ENCODE assay signal across 23 cellular contexts in the genomic region with DNA sequence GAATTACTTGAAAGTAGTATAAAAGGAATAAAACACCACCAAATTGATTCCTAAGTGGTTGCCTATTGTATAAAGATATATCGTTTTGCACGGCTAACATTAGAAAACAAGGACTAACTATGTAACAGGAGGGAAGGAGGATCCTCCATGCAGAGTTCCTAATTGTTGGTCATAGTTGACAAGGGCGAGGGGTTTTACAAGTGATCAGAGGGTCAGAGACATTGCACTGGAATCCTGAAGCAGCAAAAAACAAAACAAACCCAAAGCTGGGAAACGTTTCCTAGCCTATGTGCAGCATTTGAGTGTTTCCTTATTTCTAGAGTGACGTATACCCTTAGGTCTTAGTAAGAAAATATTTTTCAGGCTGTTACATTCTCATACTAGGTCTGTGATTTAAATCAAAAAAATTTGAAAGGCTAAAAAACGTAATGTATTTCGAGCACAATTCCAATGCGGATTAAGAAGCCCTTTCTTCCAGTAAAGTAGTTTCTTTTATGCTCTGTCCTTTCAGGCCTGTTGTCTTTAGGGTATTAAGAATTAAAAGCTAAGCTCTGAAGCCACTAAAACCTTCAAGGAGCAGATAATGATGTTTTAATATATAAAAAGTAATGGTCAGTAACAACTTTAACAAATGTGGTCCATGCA.
DNase-seq lines count a peak whose midpoint lies in the region; ATAC-seq and TF ChIP-seq lines count a peak whose summit lies in the region.
"Had no signal": no experiment of that assay in that cellular context is flagged by ENCODE, and none has a peak within 500 bp of the region (broad histone marks: within the 10 kb centered on the region; RNA-seq: fewer than 3 reads in every experiment).

No MANE protein-coding gene starts in this region.

- H3K4me3 Mint-ChIP-seq in endodermal cell = no peak overlapping the region
- H3K4me3 Mint-ChIP-seq: CD4-positive, alpha-beta T cell had no signal

- no peak overlapping the region for H3K27ac Mint-ChIP-seq in endodermal cell
- H3K27ac Mint-ChIP-seq: CD4-positive, alpha-beta T cell had no signal

- WGBS in endodermal cell (ENCODE audit: insufficient coverage in 1 of 2, insufficient read length in 1 of 2), 2 experiments = 66 to 73% methylated on average over 4 to 8 of the region's 8 CpGs
- WGBS in mammary epithelial cell (ENCODE audit: low coverage, missing lambda C conversion rate) = 53% methylated on average over 8 of the region's 8 CpGs

- no peak overlapping the region for H3K4me2 ChIP-seq in mammary epithelial cell (ENCODE audit: insufficient read depth, low read depth, low read length)
- H3K4me2 ChIP-seq: BLaER1 had no signal

- CTCF ChIA-PET in mammary epithelial cell (lab: Charles Lee; ENCODE audit: low non-redundant PET) = no interaction called here

- H3K27me3 ChIP-seq in WERI-Rb-1 (ENCODE audit: insufficient read depth, low read depth, severe bottlenecking) (no peaks in the 10 kb centered on the region), endodermal cell (ENCODE audit: control insufficient read depth, insufficient read depth, low read length, poor library complexity, severe bottlenecking) (peaks cover 4% of the 10 kb centered on the region), mammary epithelial cell (ENCODE audit: insufficient read depth, low read length) (peaks cover 2% of the 10 kb centered on the region)
- H3K27me3 ChIP-seq: BLaER1 had no signal

- in situ Hi-C loops in mammary epithelial cell (cut with MboI; ENCODE audit: low sequenced_read_pairs in 2 of 2) = no loop called here

- ATAC-seq in HG02884 (IDR thresholded peaks at IDR 0.05; ENCODE audit: unreplicated experiment) (no peak), HG03175 (IDR thresholded peaks at IDR 0.05; ENCODE audit: unreplicated experiment) (no peak)
- ATAC-seq: Panc1, SK-N-SH treated with all-trans-retinoic acid at 6 μM for 48 hours had no signal

- H3K79me2 ChIP-seq in mammary epithelial cell (ENCODE audit: insufficient read depth, low read length) = no peaks in the 10 kb centered on the region

- H3K27ac ChIP-seq in WERI-Rb-1 (no peak overlapping the region), endodermal cell (ENCODE audit: low read depth, low read length) (peak overlapping the region; percentile 52), mammary epithelial cell (ENCODE audit: insufficient read depth, low read depth, low read length) (no peak overlapping the region)
- H3K27ac ChIP-seq: BLaER1, GM23248 had no signal

- BruUV-seq in mammary epithelial cell (replicated peaks; lab: Mats Ljungman, UMichigan) = no TSS peak

- H3K4me1 ChIP-seq in endodermal cell (ENCODE audit: control insufficient read depth, insufficient read depth, low read length) (no peaks in the 10 kb centered on the region), mammary epithelial cell (ENCODE audit: insufficient read depth, low read length) (no peaks in the 10 kb centered on the region)
- H3K4me1 ChIP-seq: BLaER1 had no signal

- no peak overlapping the region for H2AFZ ChIP-seq in mammary epithelial cell (ENCODE audit: low read depth, low read length)
- H2AFZ ChIP-seq: GM23248 had no signal

- no peaks in the 10 kb centered on the region for H4K20me1 ChIP-seq in mammary epithelial cell (ENCODE audit: insufficient read depth, low read length)
- H4K20me1 ChIP-seq: BLaER1 had no signal

- H3K4me1 Mint-ChIP-seq in endodermal cell = no peaks in the 10 kb centered on the region

- H3K9me3 Mint-ChIP-seq in endodermal cell = no peaks in the 10 kb centered on the region
- H3K9me3 Mint-ChIP-seq: CD4-positive, alpha-beta T cell had no signal

- peaks cover 3% of the 10 kb centered on the region for H3K27me3 Mint-ChIP-seq in endodermal cell (ENCODE audit: insufficient read depth)
- H3K27me3 Mint-ChIP-seq: CD4-positive, alpha-beta T cell had no signal

- H3K36me3 ChIP-seq in WERI-Rb-1 = no peaks in the 10 kb centered on the region
- no peaks in the 10 kb centered on the region for H3K36me3 ChIP-seq in endodermal cell (ENCODE audit: control insufficient read depth, insufficient read depth, low read length)
- no peaks in the 10 kb centered on the region for H3K36me3 ChIP-seq in mammary epithelial cell (ENCODE audit: insufficient read depth, low read length)
- H3K36me3 ChIP-seq: BLaER1 had no signal

- H3K9ac ChIP-seq in endodermal cell (ENCODE audit: extremely low read depth, low read length, poor library complexity, severe bottlenecking) (no peak overlapping the region), mammary epithelial cell (ENCODE audit: insufficient read depth, low read length) (no peak overlapping the region)
- H3K9ac ChIP-seq: BLaER1, GM23248 had no signal

- intact Hi-C loops in mammary epithelial cell (cut with micrococcal nuclease) = no loop called here

- peak; percentile 11 for DNase-seq in NCI-H69 (lab: John Stamatoyannopoulos, UW)
- DNase-seq in WERI-Rb-1 = no peak
- DNase-seq in endodermal cell = no peak
- peak; percentile 29 for DNase-seq in superior temporal gyrus (ENCODE audit: extremely low spot score)
- no peak for DNase-seq in mammary epithelial cell
- DNase-seq: ACHN; CD4-positive, alpha-beta T cell; COR-L47; DMS 273 treated with DMSO at 0.1 percent for 48 hours; DMS79 treated with DMSO at 0.1 percent for 48 hours; GM23248; HCEC 1CT; KG1; NCI-H1092 treated with DMSO at 0.1 percent for 48 hours; NCI-H1436 treated with DMSO at 0.1 percent for 48 hours; NCI-H1930; NCI-H524 treated with DMSO at 0.1 percent for 48 hours; SIG-M5 had no signal

- no peaks in the 10 kb centered on the region for H3K9me3 ChIP-seq in WERI-Rb-1 (ENCODE audit: severe bottlenecking)
- no peaks in the 10 kb centered on the region for H3K9me3 ChIP-seq in endodermal cell (ENCODE audit: control insufficient read depth, low read length)
- H3K9me3 ChIP-seq in mammary epithelial cell (replicated peaks; ENCODE audit: insufficient read depth, low read length) = no peaks in the 10 kb centered on the region
- H3K9me3 ChIP-seq: BLaER1 had no signal

- dilution Hi-C loops in mammary epithelial cell (cut with HindIII; ENCODE audit: low sequenced_read_pairs) = no loop called here

- H3K36me3 Mint-ChIP-seq in endodermal cell (ENCODE audit: low read depth) = no peaks in the 10 kb centered on the region

- peak overlapping the region; percentile 19; the same call in 1 of the 2 replicates for H3K4me3 ChIP-seq in WERI-Rb-1 (ENCODE audit: low read depth, low read length)
- H3K4me3 ChIP-seq in endodermal cell (ENCODE audit: low read length) = no peak overlapping the region
- no peak overlapping the region for H3K4me3 ChIP-seq in mammary epithelial cell (replicated peaks in 1 of 3; ENCODE audit: insufficient read depth in 1 of 3, low read depth in 2 of 3, low read length in 3 of 3)
- H3K4me3 ChIP-seq: BLaER1, GM23248 had no signal

- TF ChIP-seq CTCF in WERI-Rb-1 (IDR thresholded peaks at IDR 0.05; ENCODE audit: low read depth, low read length) = no peak
- no peak for TF ChIP-seq CTCF in endodermal cell (conservative IDR thresholded peaks at IDR 0.05)
- no peak for TF ChIP-seq CTCF in mammary epithelial cell (conservative IDR thresholded peaks at IDR 0.05 in 1 of 2, IDR thresholded peaks at IDR 0.05 in 1 of 2; ENCODE audit: extremely low read depth in 1 of 2, insufficient read depth in 1 of 2, low read depth in 1 of 2, low read length in 2 of 2)

Comparison
In these comparisons a context has a peak if more than half of its experiments do, and no peak if none do; other contexts are left out.
1. DNase-seq: peak in NCI-H69 (single experiment) and superior temporal gyrus (single experiment); none in WERI-Rb-1 (single experiment), endodermal cell (single experiment) and mammary epithelial cell (single experiment).